Comparison of ENCODE assay signal across 12 cellular contexts in the genomic region with DNA sequence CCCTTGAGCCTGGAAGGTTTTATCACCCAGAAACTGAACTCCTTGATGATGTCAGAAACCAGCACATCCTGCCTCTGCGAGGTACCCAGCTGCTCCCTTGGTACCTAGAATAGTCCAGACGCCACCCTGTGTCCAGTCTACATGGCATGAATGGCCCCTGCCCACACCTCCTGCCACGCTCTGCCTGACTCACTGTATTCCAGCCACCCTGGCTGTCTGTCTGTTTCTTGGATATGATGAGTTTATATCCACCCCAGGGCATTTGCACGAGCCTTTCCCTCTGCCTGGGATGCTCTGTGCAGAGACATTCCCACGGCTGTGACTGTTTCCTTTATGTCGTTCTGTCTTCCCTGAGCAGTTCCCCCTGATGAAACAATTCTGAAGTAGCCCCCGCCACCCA.
"Had no signal": no experiment of that assay in that cellular context is flagged by ENCODE, and none has a peak within 500 bp of the region (broad histone marks: within the 10 kb centered on the region; RNA-seq: fewer than 3 reads in every experiment).

No MANE protein-coding gene starts in this region.

- DNase-seq: activated CD4-positive, alpha-beta T cell treated with anti-CD3 and anti-CD28 coated beads, Interleukin-2, amount 10 ng/mL, durations not matched to agents 24 days and 14 days; activated naive CD4-positive, alpha-beta T cell treated with anti-CD3 and anti-CD28 coated beads for 36 hours; central memory CD4-positive, alpha-beta T cell; effector CD4-positive, alpha-beta T cell; hippocampal formation; lower lobe of right lung; midbrain; retina; stimulated activated CD4-positive, alpha-beta T cell treated with anti-CD3 and anti-CD28 coated beads, Interleukin-4, amount 100 ng/mL, for 1 hour; stimulated activated naive CD8-positive, alpha-beta T cell treated with anti-CD3 and anti-CD28 coated beads, Interleukin-15, amount 100 ng/mL, for 72 hours had no signal

- ATAC-seq: activated T-helper 17 cell treated with anti-CD3 and anti-CD28 coated beads, Interleukin-2, amount 50 U/mL, for 72 hours; lower lobe of right lung; stimulated activated naive CD8-positive, alpha-beta T cell treated with anti-CD3 and anti-CD28 coated beads, Interleukin-15, amount 100 ng/mL, for 72 hours had no signal

- H3K27ac Mint-ChIP-seq: activated CD4-positive, alpha-beta T cell treated with anti-CD3 and anti-CD28 coated beads, Interleukin-2, amount 10 ng/mL, durations not matched to agents 24 days and 14 days; activated naive CD4-positive, alpha-beta T cell treated with anti-CD3 and anti-CD28 coated beads for 36 hours; activated T-helper 17 cell treated with anti-CD3 and anti-CD28 coated beads, Interleukin-2, amount 50 U/mL, for 72 hours; stimulated activated naive CD8-positive, alpha-beta T cell treated with anti-CD3 and anti-CD28 coated beads, Interleukin-15, amount 100 ng/mL, for 72 hours had no signal

- H3K4me1 Mint-ChIP-seq: activated CD4-positive, alpha-beta T cell treated with anti-CD3 and anti-CD28 coated beads, Interleukin-2, amount 10 ng/mL, durations not matched to agents 24 days and 14 days had no signal

- H3K27ac ChIP-seq: coronary artery, lower lobe of right lung had no signal

- H3K4me3 Mint-ChIP-seq: activated CD4-positive, alpha-beta T cell treated with anti-CD3 and anti-CD28 coated beads, Interleukin-2, amount 10 ng/mL, durations not matched to agents 24 days and 14 days; activated naive CD4-positive, alpha-beta T cell treated with anti-CD3 and anti-CD28 coated beads for 36 hours; activated T-helper 17 cell treated with anti-CD3 and anti-CD28 coated beads, Interleukin-2, amount 50 U/mL, for 72 hours; stimulated activated naive CD8-positive, alpha-beta T cell treated with anti-CD3 and anti-CD28 coated beads, Interleukin-15, amount 100 ng/mL, for 72 hours had no signal

- H3K9me3 Mint-ChIP-seq: activated CD4-positive, alpha-beta T cell treated with anti-CD3 and anti-CD28 coated beads, Interleukin-2, amount 10 ng/mL, durations not matched to agents 24 days and 14 days; activated naive CD4-positive, alpha-beta T cell treated with anti-CD3 and anti-CD28 coated beads for 36 hours; activated T-helper 17 cell treated with anti-CD3 and anti-CD28 coated beads, Interleukin-2, amount 50 U/mL, for 72 hours; stimulated activated naive CD8-positive, alpha-beta T cell treated with anti-CD3 and anti-CD28 coated beads, Interleukin-15, amount 100 ng/mL, for 72 hours had no signal
